In the genomic region with DNA sequence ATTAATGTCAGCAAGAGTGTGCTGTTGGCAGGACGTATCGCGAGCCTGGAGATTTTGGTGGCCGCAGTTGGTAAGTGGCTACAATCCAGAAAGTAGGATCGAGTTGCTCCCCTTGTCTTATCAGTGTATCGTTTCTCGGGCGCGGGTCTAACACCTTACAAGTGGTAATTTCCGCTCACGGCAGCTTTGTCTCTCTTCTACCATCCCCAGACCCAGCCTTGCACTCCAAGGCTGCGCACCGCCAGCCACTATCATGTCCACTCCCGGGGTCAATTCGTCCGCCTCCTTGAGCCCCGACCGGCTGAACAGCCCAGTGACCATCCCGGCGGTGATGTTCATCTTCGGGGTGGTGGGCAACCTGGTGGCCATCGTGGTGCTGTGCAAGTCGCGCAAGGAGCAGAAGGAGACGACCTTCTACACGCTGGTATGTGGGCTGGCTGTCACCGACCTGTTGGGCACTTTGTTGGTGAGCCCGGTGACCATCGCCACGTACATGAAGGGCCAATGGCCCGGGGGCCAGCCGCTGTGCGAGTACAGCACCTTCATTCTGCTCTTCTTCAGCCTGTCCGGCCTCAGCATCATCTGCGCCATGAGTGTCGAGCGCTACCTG, we compare ENCODE assay signal across 8 cellular contexts. TPM values are rescaled to one million over a fixed set of nuclear protein-coding genes. Genes with fewer than 3 reads are reported as not detected.
DNase-seq lines count a peak whose midpoint lies in the region; ATAC-seq, FAIRE-seq and TF ChIP-seq lines count a peak whose summit lies in the region.

No MANE protein-coding gene starts in this region.

- H3K9me2 ChIP-seq in PC-3 (replicated peaks; ENCODE audit: low read length), result no peaks in the 10 kb centered on the region

- WGBS in GM12878 (ENCODE audit: insufficient coverage, insufficient replicate concordance, low lambda C conversion rate, missing lambda C conversion rate), result 5% methylated on average over 37 of the region's 37 CpGs

- TF ChIP-seq EP300 in GM12878 (IDR thresholded peaks at IDR 0.05; ENCODE audit: borderline replicate concordance in 1 of 2, control insufficient read depth in 1 of 2, low read depth in 2 of 2, low read length in 2 of 2), result no peak

- no peak for ATAC-seq in PC-3
- ATAC-seq in GM12878, result peak; percentile 5
- ATAC-seq in HG03095 (IDR thresholded peaks at IDR 0.05; ENCODE audit: unreplicated experiment), result no peak
- ATAC-seq in left lobe of liver, result no peak

- SMC1A ChIA-PET in GM12878 (lab: Charles Lee; ENCODE audit: uncharacterized antibody, unreplicated experiment), result interaction anchor here (1.2 to 1.3 kb wide), 3 partner anchors 190 to 560 kb away, joined by 3 to 7 read pairs (median 4); no protein-coding TSS in a partner anchor

- BruUV-seq in PC-3 (replicated peaks; lab: Mats Ljungman, UMichigan), result no TSS peak
- no TSS peak for BruUV-seq in GM12878 (replicated peaks; lab: Mats Ljungman, UMichigan)

- peak overlapping the region; percentile 84 for H3K9ac ChIP-seq in PC-3 (ENCODE audit: low read length)
- H3K9ac ChIP-seq in GM12878 (ENCODE audit: control insufficient read depth, insufficient read depth, low read length), result no peak overlapping the region; the same call in 1 of the 2 replicates

- no peaks in the 10 kb centered on the region for H3K9me3 ChIP-seq in PC-3 (ENCODE audit: low read length)
- H3K9me3 ChIP-seq in GM12878 (replicated peaks; ENCODE audit: control insufficient read depth, insufficient read depth, low read length), result no peaks in the 10 kb centered on the region

- TF ChIP-seq CTCF in PC-3 (conservative IDR thresholded peaks at IDR 0.05; ENCODE audit: low read depth, low read length) (no peak), GM12878 (IDR thresholded peaks at IDR 0.05 in 2 of 3, conservative IDR thresholded peaks at IDR 0.05 in 1 of 3; ENCODE audit: control insufficient read depth in 2 of 3, extremely low read depth in 1 of 3, insufficient read depth in 1 of 3, low read depth in 3 of 3, low read length in 3 of 3) (peak in 2 of 3 experiments; percentile 16 to 17; a peak in 1 of 6 replicates)

- H4K20me1 ChIP-seq in PC-3 (ENCODE audit: low read length) (peaks cover 9% of the 10 kb centered on the region), GM12878 (ENCODE audit: control insufficient read depth, insufficient read depth) (peaks cover 3% of the 10 kb centered on the region; the same call in 1 of the 2 replicates)

- H3K4me3 ChIP-seq in PC-3 (ENCODE audit: low read length) (peak overlapping the region; percentile 90), GM12878 (peak overlapping the region; percentile 77)

- H3K36me3 ChIP-seq in PC-3 (ENCODE audit: low read depth, low read length), result peaks cover 6% of the 10 kb centered on the region
- no peaks in the 10 kb centered on the region for H3K36me3 ChIP-seq in GM12878 (ENCODE audit: control insufficient read depth in 2 of 2, insufficient read depth in 2 of 2, low read length in 1 of 2)

- DNase-seq in ELR (ENCODE audit: low read depth) (peak; percentile 46), PC-3 (no peak), GM12878 (ENCODE audit: low read depth, low spot score) (no peak), islet precursor cell (peak; percentile 62), NCI-H1092 (lab: John Stamatoyannopoulos, UW) (no peak), left lobe of liver (ENCODE audit: low spot score) (no peak)
- peak; percentile 37 to 39 for DNase-seq in stimulated activated CD4-positive, alpha-beta T cell treated with anti-CD3 and anti-CD28 coated beads, Interleukin-4, amount 100 ng/mL, for 48 hours (ENCODE audit: low read depth in 2 of 2)

- intact Hi-C loops in PC-3 (cut with micrococcal nuclease) (loop anchor here (10.0 kb wide), 2 partner anchors 266 to 576 kb away; no protein-coding TSS in a partner anchor), GM12878 (cut with micrococcal nuclease; ENCODE audit: unreplicated experiment) (loop anchor here (5.0 to 10.0 kb wide), 4 partner anchors 104 to 656 kb away; no protein-coding TSS in a partner anchor)

- CTCF ChIA-PET in PC-3 (lab: Charles Lee) (no interaction called here), GM12878 (lab: Yijun Ruan, JAX) (interaction anchor here (0.8 to 1.4 kb wide), 4 partner anchors 10 to 1102 kb away, joined by 3 to 4 read pairs (median 3); no protein-coding TSS in a partner anchor)

- peak overlapping the region; percentile 85 for H3K4me2 ChIP-seq in PC-3 (ENCODE audit: low read length)
- H3K4me2 ChIP-seq in GM12878 (ENCODE audit: control insufficient read depth, insufficient read depth), result peak overlapping the region; percentile 98

- TF ChIP-seq RAD21 in GM12878 (IDR thresholded peaks at IDR 0.05; ENCODE audit: insufficient read depth, low read depth, low read length), result no peak

- H3K79me2 ChIP-seq in PC-3 (ENCODE audit: low read length) (peaks cover 70% of the 10 kb centered on the region), GM12878 (ENCODE audit: control insufficient read depth, insufficient read depth, low read length) (no peaks in the 10 kb centered on the region; the same call in 1 of the 2 replicates)

- RAD21 ChIA-PET in GM12878 (lab: Charles Lee; ENCODE audit: unreplicated experiment), result no interaction called here

- no peak for TF ChIP-seq POLR2A in GM12878 (IDR thresholded peaks at IDR 0.05; ENCODE audit: low read depth, low read length)

- H3K27me3 ChIP-seq in PC-3 (ENCODE audit: low read length) (no peaks in the 10 kb centered on the region), GM12878 (replicated peaks in 1 of 2; ENCODE audit: control insufficient read depth in 2 of 2, insufficient read depth in 2 of 2, low read length in 1 of 2) (peaks cover 5 to 19% of the 10 kb centered on the region in 2 experiments; a peak in 3 of 4 replicates)

- in situ Hi-C loops in GM12878 (cut with MboI), result loop anchor here (5.0 to 25.0 kb wide), 3 partner anchors 194 to 1094 kb away; no protein-coding TSS in a partner anchor

- POLR2A ChIA-PET in PC-3 (lab: Charles Lee; ENCODE audit: unreplicated experiment), result interaction anchor here (0.6 kb wide), 1 partner anchor 216 kb away, joined by 3 read pairs; no protein-coding TSS in a partner anchor
- POLR2A ChIA-PET in GM12878 (lab: Charles Lee), result interaction anchor here (0.6 kb wide), 2 partner anchors 218 to 1705 kb away, joined by 3 to 5 read pairs; no protein-coding TSS in a partner anchor

- H3F3A ChIP-seq in PC-3 (ENCODE audit: low read length, unreplicated experiment), result no peaks in the 10 kb centered on the region

- H2AFZ ChIP-seq in PC-3 (ENCODE audit: low read length), result peak overlapping the region; percentile 58
- H2AFZ ChIP-seq in GM12878 (ENCODE audit: control insufficient read depth, low read depth, low read length), result peak overlapping the region; percentile 30; the same call in 1 of the 2 replicates

- H3K27ac ChIP-seq in PC-3 (ENCODE audit: low read length) (no peak overlapping the region), GM12878 (ENCODE audit: control insufficient read depth, insufficient read depth) (no peak overlapping the region)

- H3K4me1 ChIP-seq in PC-3 (ENCODE audit: insufficient read depth, low read length) (peaks cover 54% of the 10 kb centered on the region), GM12878 (ENCODE audit: control insufficient read depth, insufficient read depth, low read length) (peaks cover 8% of the 10 kb centered on the region)

- FAIRE-seq in GM12878 (lab: Jason Lieb, UNC), result no peak

TF ChIP-seq in GM12878, 131 proteins besides CTCF, POLR2A, EP300 and RAD21 (continues in another document):
- TF ChIP-seq, protein P1, sequence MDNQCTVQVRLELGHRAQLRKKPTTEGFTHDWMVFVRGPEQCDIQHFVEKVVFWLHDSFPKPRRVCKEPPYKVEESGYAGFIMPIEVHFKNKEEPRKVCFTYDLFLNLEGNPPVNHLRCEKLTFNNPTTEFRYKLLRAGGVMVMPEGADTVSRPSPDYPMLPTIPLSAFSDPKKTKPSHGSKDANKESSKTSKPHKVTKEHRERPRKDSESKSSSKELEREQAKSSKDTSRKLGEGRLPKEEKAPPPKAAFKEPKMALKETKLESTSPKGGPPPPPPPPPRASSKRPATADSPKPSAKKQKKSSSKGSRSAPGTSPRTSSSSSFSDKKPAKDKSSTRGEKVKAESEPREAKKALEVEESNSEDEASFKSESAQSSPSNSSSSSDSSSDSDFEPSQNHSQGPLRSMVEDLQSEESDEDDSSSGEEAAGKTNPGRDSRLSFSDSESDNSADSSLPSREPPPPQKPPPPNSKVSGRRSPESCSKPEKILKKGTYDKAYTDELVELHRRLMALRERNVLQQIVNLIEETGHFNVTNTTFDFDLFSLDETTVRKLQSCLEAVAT (IDR thresholded peaks at IDR 0.05), result no peak
- TF ChIP-seq POLR2AphosphoS5 (IDR thresholded peaks at IDR 0.05; ENCODE audit: low read length), result no peak

RNA-seq across cellular contexts. Expression of a gene that starts 1.1 kb away (rescaled TPM):
- total RNA-seq in PC-3 (2014; rRNA removed) (48.5 and 49.5 TPM in 2 replicates), GM12878 (2014; rRNA removed) (1.9 and 2.6 TPM in 2 replicates), GM12878 (2014; rRNA removed; fragmentation: Illumina TruSeq; extraction: Trizol) (0.32 and 0.54 TPM in 2 replicates), GM12878 (2021) (1.8 and 1.9 TPM in 2 replicates), left lobe of liver (0.96 TPM)
- 4.8 and 6.2 TPM in 2 replicates for total RNA-seq in GM12878 (2013; cell fraction: nucleolus; rRNA removed)
- polyA plus RNA-seq in GM12878 (2011; ENCODE audit: low read depth), result 0.84 TPM
- polyA plus RNA-seq in GM12878 (2011; rRNA removed) (2.8 and 3.7 TPM in 2 replicates), GM12878 (2014; fragmentation: Illumina TruSeq; extraction: Trizol) (0.22 and 0.31 TPM in 2 replicates), GM12878 (2014; fragmentation: Nextera tagmentation; extraction: Ambion mirVana) (under 1 TPM; 0.15 to 0.18 TPM), GM12878 (2014; rRNA removed) (0.63 and 1.8 TPM in 2 replicates), GM12878 (2016; fragmentation: Nextera tagmentation; extraction: Ambion mirVana) (1 to 10 TPM in 1 of 2 experiments, under 1 TPM in 1; 0.60 to 2.3 TPM)
- 6.6 and 8.7 TPM in 2 replicates for polyA plus RNA-seq in GM12878 (2011; cell fraction: cytosol; rRNA removed)
- 11.3 and 13.7 TPM in 2 replicates for polyA plus RNA-seq in GM12878 (2011; cell fraction: nucleus; rRNA removed)
- polyA plus RNA-seq in GM12878 (2012), result 0.42 and 0.49 TPM in 2 replicates
- polyA minus RNA-seq in GM12878 (2011; rRNA and poly(A)+ RNA removed), result 5.0 and 11.5 TPM in 2 replicates
- polyA minus RNA-seq in GM12878 (2011; cell fraction: cytosol; rRNA and poly(A)+ RNA removed), result 6.5 and 10.9 TPM in 2 replicates
- polyA minus RNA-seq in GM12878 (2011; cell fraction: nucleus; rRNA and poly(A)+ RNA removed), result 22.1 and 38.8 TPM in 2 replicates

Comparison
In these comparisons a context has a peak if more than half of its experiments do, and no peak if none do; other contexts are left out.
1. DNase-seq: peak in ELR (single experiment), islet precursor cell (single experiment) and stimulated activated CD4-positive, alpha-beta T cell treated with anti-CD3 and anti-CD28 coated beads, Interleukin-4, amount 100 ng/mL, for 48 hours (2 of 2); none in PC-3 (single experiment), GM12878 (single experiment), NCI-H1092 (single experiment) and left lobe of liver (single experiment).